Comparison of ENCODE assay signal across 8 cellular contexts in genomic region chr11:67468509-67468834, GRCh38. TPM values are rescaled to one million over a fixed set of nuclear protein-coding genes. Genes with fewer than 3 reads are reported as not detected.
DNase-seq lines count a peak whose midpoint lies in the region; ATAC-seq and TF ChIP-seq lines count a peak whose summit lies in the region.

No MANE protein-coding gene starts in this region.

- ATAC-seq in body of pancreas = peak; percentile 1

- peak overlapping the region; percentile 77 for H3K9ac ChIP-seq in HUES64 (ENCODE audit: low read depth, low read length)

- peak overlapping the region; percentile 58; the same call in 1 of the 2 replicates for H3K27ac ChIP-seq in HUES64 (ENCODE audit: low read depth, low read length)
- H3K27ac ChIP-seq in body of pancreas = peak overlapping the region; percentile 82 to 93 (median 87)
- H3K27ac ChIP-seq in mesodermal cell (ENCODE audit: low read depth, low read length, severe bottlenecking) = no peak overlapping the region

- DNase-seq in ELF-1 (ENCODE audit: low read depth, low spot score) (peak; percentile 21), body of pancreas (no peak), NK-92 (lab: John Stamatoyannopoulos, UW; ENCODE audit: unreplicated experiment) (no peak), NCI-H2081 treated with DMSO at 0.1 percent for 48 hours (lab: John Stamatoyannopoulos, UW) (no peak), NCI-H187 treated with DMSO at 0.1 percent for 48 hours (lab: John Stamatoyannopoulos, UW) (no peak), NCI-H1417 (lab: John Stamatoyannopoulos, UW) (no peak)

- H3K4me1 ChIP-seq in HUES64 (ENCODE audit: insufficient read depth, low read length) (peaks cover 5% of the 10 kb centered on the region), body of pancreas (peaks cover 54% of the 10 kb centered on the region), mesodermal cell (ENCODE audit: control insufficient read depth, insufficient read depth, low read length, poor library complexity, severe bottlenecking) (peaks cover 13% of the 10 kb centered on the region)

- TF ChIP-seq POLR2A in body of pancreas (IDR thresholded peaks at IDR 0.05) = no peak

- 6% methylated on average over 10 of the region's 10 CpGs for WGBS in HUES64
- 1% methylated on average over 10 of the region's 10 CpGs; no CpG with 5 or more reads in 1 of the 2 donors for WGBS in body of pancreas, 2 donors
- 6 to 17% methylated on average over 8 to 10 of the region's 10 CpGs for WGBS in mesodermal cell (ENCODE audit: insufficient coverage in 2 of 2), 2 experiments

- intact Hi-C loops in body of pancreas (cut with DNase I) = no loop called here

- H3K27me3 ChIP-seq in HUES64 (ENCODE audit: insufficient read depth, low read length) = no peaks in the 10 kb centered on the region
- H3K27me3 ChIP-seq in body of pancreas = no peaks in the 10 kb centered on the region

- H3K9me3 ChIP-seq in HUES64 (ENCODE audit: insufficient read depth, low read depth, low read length) (no peaks in the 10 kb centered on the region), body of pancreas (no peaks in the 10 kb centered on the region), mesodermal cell (ENCODE audit: control insufficient read depth, low read length) (no peaks in the 10 kb centered on the region)

- TF ChIP-seq CTCF in body of pancreas (IDR thresholded peaks at IDR 0.05) = no peak

- peak overlapping the region; percentile 93 for H3K4me3 ChIP-seq in HUES64 (ENCODE audit: low read length)
- peak overlapping the region; percentile 85 to 89 for H3K4me3 ChIP-seq in body of pancreas
- peak overlapping the region; percentile 85 for H3K4me3 ChIP-seq in mesodermal cell (ENCODE audit: extremely low read depth, insufficient read depth, low read length, poor library complexity, severe bottlenecking)

- H3K36me3 ChIP-seq in HUES64 (ENCODE audit: insufficient read depth, low read length) (no peaks in the 10 kb centered on the region), body of pancreas (replicated peaks in 1 of 2; ENCODE audit: insufficient read depth in 1 of 2, low read depth in 2 of 2) (no peaks in the 10 kb centered on the region), mesodermal cell (ENCODE audit: control insufficient read depth, insufficient read depth, low read length) (no peaks in the 10 kb centered on the region)

RNA-seq across cellular contexts. Expression of gene TMEM134, which starts 0.6 kb away (rescaled TPM):
- 26.9 TPM for polyA plus RNA-seq in HUES64 (2013, experiment 1 of 2)
- polyA plus RNA-seq in HUES64 (2013, experiment 2 of 2) = 45.5 TPM
- total RNA-seq in body of pancreas = 100 to 1,000 TPM in 1 of 2 donors, 10 to 100 TPM in 1; 69.5 to 118 TPM
- polyA plus RNA-seq in mesodermal cell (2013, experiment 1 of 2) = 49.2 TPM
- polyA plus RNA-seq in mesodermal cell (2013, experiment 2 of 2) = 44.6 TPM

RNA-seq across cellular contexts. Expression of gene CABP4, which starts 13.3 kb away (rescaled TPM):
- polyA plus RNA-seq in HUES64 (2013, experiment 1 of 2) = not detected
- polyA plus RNA-seq in HUES64 (2013, experiment 2 of 2) = not detected
- total RNA-seq in body of pancreas = 1 to 10 TPM in 1 of 2 donors, not detected in 1; 3.1 TPM
- polyA plus RNA-seq in mesodermal cell (2013, experiment 1 of 2) = not detected
- not detected for polyA plus RNA-seq in mesodermal cell (2013, experiment 2 of 2)

RNA-seq across cellular contexts. Expression of gene AIP, which starts 14.4 kb away (rescaled TPM):
- 18.9 TPM for polyA plus RNA-seq in HUES64 (2013, experiment 1 of 2)
- 22.9 TPM for polyA plus RNA-seq in HUES64 (2013, experiment 2 of 2)
- 10 to 100 TPM; 21.4 to 39.7 TPM for total RNA-seq in body of pancreas
- polyA plus RNA-seq in mesodermal cell (2013, experiment 1 of 2) = 56.1 TPM
- polyA plus RNA-seq in mesodermal cell (2013, experiment 2 of 2) = 42.5 TPM

RNA-seq across cellular contexts. Expression of gene GPR152, which starts 15.9 kb away (rescaled TPM):
- polyA plus RNA-seq in HUES64 (2013, experiment 1 of 2) = not detected
- polyA plus RNA-seq in HUES64 (2013, experiment 2 of 2) = not detected
- not detected for total RNA-seq in body of pancreas
- not detected for polyA plus RNA-seq in mesodermal cell (2013, experiment 1 of 2)
- polyA plus RNA-seq in mesodermal cell (2013, experiment 2 of 2) = not detected

RNA-seq across cellular contexts. Expression of gene CORO1B, which starts 25.2 kb away (rescaled TPM):
- 56.4 TPM for polyA plus RNA-seq in HUES64 (2013, experiment 1 of 2)
- polyA plus RNA-seq in HUES64 (2013, experiment 2 of 2) = 60.1 TPM
- total RNA-seq in body of pancreas = 10 to 100 TPM; 53.1 to 55.3 TPM
- polyA plus RNA-seq in mesodermal cell (2013, experiment 1 of 2) = 109 TPM
- polyA plus RNA-seq in mesodermal cell (2013, experiment 2 of 2) = 83.0 TPM
